Comparison of ENCODE assay signal across 8 cellular contexts in the genomic region with DNA sequence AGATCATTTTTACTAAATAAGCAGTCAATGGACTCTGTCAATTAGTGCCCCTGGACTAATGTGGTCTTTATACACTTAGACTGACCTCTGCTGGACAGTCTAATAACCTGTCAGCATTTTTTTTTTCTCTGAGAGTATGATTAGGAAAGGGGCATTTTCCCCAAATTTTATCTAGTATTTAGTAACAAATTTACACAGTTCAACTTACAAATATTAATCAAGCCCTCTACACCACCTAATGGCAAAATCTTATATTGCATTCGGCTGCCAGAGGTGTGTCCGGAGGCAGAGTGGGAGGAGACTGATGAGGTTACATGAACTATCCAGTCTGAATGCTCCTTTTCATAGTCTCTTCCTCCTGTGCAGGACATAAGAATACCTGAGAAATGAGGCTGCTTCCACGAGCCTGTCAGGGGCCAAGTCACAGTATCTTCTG. TPM values are rescaled to one million over a fixed set of nuclear protein-coding genes. Genes with fewer than 3 reads are reported as not detected.
DNase-seq lines count a peak whose midpoint lies in the region; ATAC-seq, FAIRE-seq and TF ChIP-seq lines count a peak whose summit lies in the region.

No MANE protein-coding gene starts in this region.

- ATAC-seq in HG03060 (IDR thresholded peaks at IDR 0.05; ENCODE audit: low read depth, unreplicated experiment) = peak; percentile 57

- peak; percentile 81 for FAIRE-seq in GM12891 (lab: Jason Lieb, UNC)

- peak; percentile 83 for DNase-seq in ACHN
- DNase-seq in GM12891 (ENCODE audit: insufficient read length, low spot score) = peak; percentile 13
- peak; percentile 52 for DNase-seq in NCI-H460 (ENCODE audit: extremely low read depth, low read depth)
- DNase-seq in activated CD4-positive, alpha-beta T cell treated with anti-CD3 and anti-CD28 coated beads for 24 hours (ENCODE audit: low read depth in 2 of 2) = peak; percentile 19 to 44
- peak; percentile 52 for DNase-seq in ecto neural progenitor cell (ENCODE audit: low spot score)
- peak; percentile 25 for DNase-seq in midbrain (lab: John Stamatoyannopoulos, UW)
- DNase-seq in superior temporal gyrus (ENCODE audit: extremely low spot score) = peak; percentile 71

- TF ChIP-seq POLR2A in GM12891 (IDR thresholded peaks at IDR 0.05; ENCODE audit: low read depth, low read length) = no peak

- in situ Hi-C loops in ACHN (cut with HindIII; ENCODE audit: low pct_ligation_motif_present, low pct_unique_long_range_greater_than_20kb, low sequenced_read_pairs) = no loop called here

TF ChIP-seq in GM12891, 5 proteins besides CTCF, POLR2A, EP300 and RAD21:
- no peak for TF ChIP-seq PAX5 (IDR thresholded peaks at IDR 0.05; ENCODE audit: insufficient read depth, low read length, severe bottlenecking)
- no peak for TF ChIP-seq TAF1 (IDR thresholded peaks at IDR 0.05; ENCODE audit: low read depth, low read length)
- no peak for TF ChIP-seq POU2F2 (IDR thresholded peaks at IDR 0.05; ENCODE audit: low read depth, low read length)
- no peak for TF ChIP-seq POLR2AphosphoS5 (IDR thresholded peaks at IDR 0.05; ENCODE audit: low read depth, low read length)
- TF ChIP-seq SPI1 (IDR thresholded peaks at IDR 0.05; ENCODE audit: low read depth, low read length) = no peak

RNA-seq across cellular contexts. Expression of gene COLQ, which starts 36.0 kb away (rescaled TPM):
- polyA plus RNA-seq in GM12891 (2012; ENCODE audit: low read depth, missing spikeins) = 0.81 TPM
- not detected in 2 replicates for total RNA-seq in NCI-H460 (2014; rRNA removed; shearing (Covaris generic))
- polyA plus RNA-seq in NCI-H460 (2014; cell fraction: nucleus; rRNA removed) = 1.2 and 2.2 TPM in 2 replicates

RNA-seq across cellular contexts. Expression of gene HACL1, which starts 43.8 kb away (rescaled TPM):
- 21.2 TPM for polyA plus RNA-seq in GM12891 (2012; ENCODE audit: low read depth, missing spikeins)
- 22.5 and 25.2 TPM in 2 replicates for total RNA-seq in NCI-H460 (2014; rRNA removed; shearing (Covaris generic))
- polyA plus RNA-seq in NCI-H460 (2014; cell fraction: nucleus; rRNA removed) = 16.5 and 28.9 TPM in 2 replicates

RNA-seq across cellular contexts. Expression of gene BTD, which starts 44.0 kb away (rescaled TPM):
- polyA plus RNA-seq in GM12891 (2012; ENCODE audit: low read depth, missing spikeins) = 4.8 TPM
- 18.1 and 23.6 TPM in 2 replicates for total RNA-seq in NCI-H460 (2014; rRNA removed; shearing (Covaris generic))
- polyA plus RNA-seq in NCI-H460 (2014; cell fraction: nucleus; rRNA removed) = 25.7 and 29.1 TPM in 2 replicates

Comparison
In these comparisons a context has a peak if more than half of its experiments do, and no peak if none do; other contexts are left out.
1. Peak in every context shown above with its lines: DNase-seq and ATAC-seq.
2. DNase-seq: peak in every context shown above with its lines; median percentile 83 in ACHN; 71 in superior temporal gyrus; 52 in NCI-H460; 52 in ecto neural progenitor cell; 32 in activated CD4-positive, alpha-beta T cell treated with anti-CD3 and anti-CD28 coated beads for 24 hours; 25 in midbrain; 13 in GM12891.